In the genomic region with DNA sequence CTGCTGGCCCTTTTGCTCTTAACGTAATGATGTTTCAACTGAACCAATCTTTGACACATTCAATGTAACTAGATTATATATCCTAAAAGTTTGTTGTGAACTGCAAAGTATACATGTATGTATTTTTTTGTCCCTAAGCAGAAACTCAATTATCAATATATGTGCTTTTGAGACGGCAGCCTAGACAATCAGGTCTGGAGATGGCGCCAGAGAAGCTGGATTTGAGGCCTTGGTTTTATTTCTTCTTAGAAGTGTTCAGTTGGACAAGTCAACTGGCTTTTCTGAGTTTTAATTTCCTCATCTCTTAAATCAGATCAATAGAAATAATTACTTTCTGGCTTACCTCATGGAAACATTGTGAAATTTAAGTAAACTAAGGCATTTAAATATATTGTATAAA, we compare ENCODE assay signal across 15 cellular contexts.
A peak's percentile ranks its signal among the peaks of the same experiment; 100 is the strongest.
DNase-seq lines count a peak whose midpoint lies in the region; ATAC-seq, FAIRE-seq and TF ChIP-seq lines count a peak whose summit lies in the region.
"Had no signal": no experiment of that assay in that cellular context is flagged by ENCODE, and none has a peak within 500 bp of the region (broad histone marks: within the 10 kb centered on the region; RNA-seq: fewer than 3 reads in every experiment).

No MANE protein-coding gene starts in this region.

- H2BK12ac ChIP-seq in mesenchymal stem cell (ENCODE audit: low read length in 2 of 2), result no peak overlapping the region

- no peak overlapping the region for H3K14ac ChIP-seq in mesenchymal stem cell (ENCODE audit: low read length in 2 of 2)

- peak; percentile 2 for TF ChIP-seq CTCF in D721Med (IDR thresholded peaks at IDR 0.05; ENCODE audit: insufficient read depth, missing control alignments)
- TF ChIP-seq CTCF in dorsolateral prefrontal cortex (IDR thresholded peaks at IDR 0.05 in 54 of 56, conservative IDR thresholded peaks at IDR 0.05 in 2 of 56; ENCODE audit: low read depth in 1 of 56, partially characterized antibody in 56 of 56), result no peak

- no peak for DNase-seq in D721Med (ENCODE audit: insufficient read length, low spot score)
- DNase-seq in NCI-H345 treated with DMSO at 0.1 percent for 48 hours (lab: John Stamatoyannopoulos, UW; ENCODE audit: unreplicated experiment), result peak; percentile 0
- peak; percentile 9 for DNase-seq in mesenchymal stem cell
- DNase-seq in activated gamma-delta T cell treated with Interleukin-2 at 50 U/mL for 16 hours, result no peak
- no peak for DNase-seq in activated CD4-positive, CD25-positive, alpha-beta regulatory T cell treated with anti-CD3 and anti-CD28 coated beads, Interleukin-2, amount 50 U/mL, for 72 hours
- DNase-seq in dorsolateral prefrontal cortex, result no peak
- DNase-seq: activated CD4-positive, alpha-beta T cell treated with anti-CD3 and anti-CD28 coated beads, Interleukin-2, amount 10 ng/mL, durations not matched to agents 7 days and 5 days; activated naive CD4-positive, alpha-beta T cell; NCI-H2171 treated with DMSO at 0.1 percent for 48 hours; stimulated activated CD4-positive, alpha-beta T cell treated with anti-CD3 and anti-CD28 coated beads, Interleukin-4, amount 100 ng/mL, for 1 hour had no signal

- H3K79me1 ChIP-seq in mesenchymal stem cell (replicated peaks; ENCODE audit: low read length, poor library complexity, severe bottlenecking), result no peaks in the 10 kb centered on the region

- H2BK15ac ChIP-seq in mesenchymal stem cell (ENCODE audit: low read depth, poor library complexity, severe bottlenecking), result no peak overlapping the region

- H2BK5ac ChIP-seq in mesenchymal stem cell (ENCODE audit: low read depth, low read length, poor library complexity, severe bottlenecking), result no peak overlapping the region

- H2AK5ac ChIP-seq in mesenchymal stem cell (ENCODE audit: low read length, severe bottlenecking), result no peak overlapping the region

- intact Hi-C loops in dorsolateral prefrontal cortex (cut with DNase I), result no loop called here

- H4K8ac ChIP-seq in mesenchymal stem cell (ENCODE audit: low read length), result no peak overlapping the region

- H3K4ac ChIP-seq in mesenchymal stem cell (ENCODE audit: low read depth in 1 of 2, low read length in 2 of 2), result no peak overlapping the region

- H3K4me2 ChIP-seq in mesenchymal stem cell (ENCODE audit: low read length, poor library complexity, severe bottlenecking), result no peak overlapping the region

- no CpG with 5 or more reads among the region's 3 CpGs for WGBS in mesenchymal stem cell

- H4K91ac ChIP-seq in mesenchymal stem cell (ENCODE audit: low read length), result no peak overlapping the region

- H3K27ac ChIP-seq in mesenchymal stem cell (ENCODE audit: low read length, poor library complexity, severe bottlenecking), result no peak overlapping the region
- no peak overlapping the region for H3K27ac ChIP-seq in dorsolateral prefrontal cortex
- H3K27ac ChIP-seq: neutrophil, SJCRH30 had no signal

- no peaks in the 10 kb centered on the region for H3K4me1 ChIP-seq in mesenchymal stem cell (ENCODE audit: control insufficient read depth, insufficient read depth, low read depth, low read length)
- H3K4me1 ChIP-seq: SJCRH30 had no signal

- H3K4me3 ChIP-seq in mesenchymal stem cell (ENCODE audit: insufficient read depth in 1 of 2, low read depth in 1 of 2, low read length in 2 of 2), result no peak overlapping the region
- no peak overlapping the region for H3K4me3 ChIP-seq in dorsolateral prefrontal cortex
- H3K4me3 ChIP-seq: SJCRH30 had no signal

- no peak for ATAC-seq in HG03520 (IDR thresholded peaks at IDR 0.05; ENCODE audit: unreplicated experiment)

- no peaks in the 10 kb centered on the region for H3K27me3 ChIP-seq in mesenchymal stem cell (ENCODE audit: control insufficient read depth in 1 of 2, insufficient read depth in 1 of 2, low read length in 2 of 2)
- H3K27me3 ChIP-seq in dorsolateral prefrontal cortex, result peaks cover 0 to 92% (median 15%) of the 10 kb centered on the region in 45 donors
- H3K27me3 ChIP-seq: neutrophil, SJCRH30 had no signal

- no peaks in the 10 kb centered on the region for H3K36me3 ChIP-seq in mesenchymal stem cell (ENCODE audit: control insufficient read depth in 1 of 2, insufficient read depth in 2 of 2, low read depth in 1 of 2, low read length in 2 of 2)
- H3K36me3 ChIP-seq: neutrophil, SJCRH30 had no signal

- FAIRE-seq in D721Med (lab: Jason Lieb, UNC) (no peak), colon (lab: Jason Lieb, UNC) (peak; percentile 61)
- FAIRE-seq: HTR-8/SVneo had no signal

- H2BK120ac ChIP-seq in mesenchymal stem cell (ENCODE audit: low read depth, low read length), result no peak overlapping the region

- no peak overlapping the region for H3K18ac ChIP-seq in mesenchymal stem cell (ENCODE audit: low read depth in 1 of 2, low read length in 2 of 2)

- H3K9me3 ChIP-seq in mesenchymal stem cell (ENCODE audit: control insufficient read depth, low read length), result no peaks in the 10 kb centered on the region
- H3K9me3 ChIP-seq: neutrophil, SJCRH30 had no signal

- H3K23ac ChIP-seq in mesenchymal stem cell (ENCODE audit: low read length in 2 of 2), result no peak overlapping the region

- no peak overlapping the region for H2AFZ ChIP-seq in mesenchymal stem cell (ENCODE audit: low read depth, low read length)

- H3K9ac ChIP-seq in mesenchymal stem cell (ENCODE audit: low read length), result no peak overlapping the region

Comparison
In these comparisons a context has a peak if more than half of its experiments do, and no peak if none do; other contexts are left out.
1. DNase-seq: peak in NCI-H345 treated with DMSO at 0.1 percent for 48 hours (single experiment) and mesenchymal stem cell (single experiment); none in D721Med (single experiment), activated gamma-delta T cell treated with Interleukin-2 at 50 U/mL for 16 hours (single experiment), activated CD4-positive, CD25-positive, alpha-beta regulatory T cell treated with anti-CD3 and anti-CD28 coated beads, Interleukin-2, amount 50 U/mL, for 72 hours (single experiment) and dorsolateral prefrontal cortex (0 of 10).